19 cellular contexts compared by ENCODE assay signal in genomic region chr9:129629251-129629650, GRCh38. TPM values are rescaled to one million over a fixed set of nuclear protein-coding genes. Genes with fewer than 3 reads are reported as not detected.
A peak's percentile ranks its signal among the peaks of the same experiment; 100 is the strongest.
DNase-seq lines count a peak whose midpoint lies in the region; ATAC-seq, FAIRE-seq and TF ChIP-seq lines count a peak whose summit lies in the region.
"Had no signal": no experiment of that assay in that cellular context is flagged by ENCODE, and none has a peak within 500 bp of the region (broad histone marks: within the 10 kb centered on the region; RNA-seq: fewer than 3 reads in every experiment).

No MANE protein-coding gene starts in this region.

- intact Hi-C loops in activated CD8-positive, alpha-beta T cell treated with anti-CD3 and anti-CD28 coated beads for 36 hours (cut with micrococcal nuclease): no loop called here
- intact Hi-C loops in IMR-90 (cut with micrococcal nuclease): no loop called here

- in situ Hi-C loops in IMR-90 (cut with MboI; ENCODE audit: low sequenced_read_pairs): no loop called here

- H3K18ac ChIP-seq in IMR-90 (ENCODE audit: low read depth, low read length): no peak overlapping the region

- peak overlapping the region; percentile 69; the same call in 1 of the 2 replicates for H2AK5ac ChIP-seq in IMR-90 (ENCODE audit: low read depth, low read length)

- H3K4me2 ChIP-seq in IMR-90 (ENCODE audit: low read depth, low read length) (peak overlapping the region; percentile 21; the same call in 1 of the 2 replicates), skeletal muscle satellite cell (ENCODE audit: low read length) (peak overlapping the region; percentile 97)

- no peak overlapping the region for H2AK9ac ChIP-seq in IMR-90 (replicated peaks; ENCODE audit: low read depth, low read length, poor library complexity)

- FAIRE-seq in frontal cortex (lab: Jason Lieb, UNC): no peak

- H3K4me3 ChIP-seq in IMR-90 (ENCODE audit: insufficient read depth, low read depth, low read length): no peak overlapping the region
- peak overlapping the region; percentile 88 for H3K4me3 ChIP-seq in choroid plexus epithelial cell (ENCODE audit: low read depth, low read length)
- H3K4me3 ChIP-seq in skeletal muscle satellite cell (ENCODE audit: low read length): no peak overlapping the region
- H3K4me3 ChIP-seq: upper lobe of left lung had no signal

- peaks cover 59% of the 10 kb centered on the region for H3K4me1 Mint-ChIP-seq in activated CD8-positive, alpha-beta T cell treated with anti-CD3 and anti-CD28 coated beads for 36 hours (ENCODE audit: low read depth)
- peaks cover 57% of the 10 kb centered on the region for H3K4me1 Mint-ChIP-seq in activated CD8-positive, alpha-beta T cell treated with anti-CD3 and anti-CD28 coated beads, Interleukin-2, amount 10 ng/mL, durations not matched to agents 7 days and 5 days (ENCODE audit: low read depth)

- H3K9me3 Mint-ChIP-seq in activated CD8-positive, alpha-beta T cell treated with anti-CD3 and anti-CD28 coated beads for 36 hours: no peaks in the 10 kb centered on the region
- no peaks in the 10 kb centered on the region for H3K9me3 Mint-ChIP-seq in activated CD8-positive, alpha-beta T cell treated with anti-CD3 and anti-CD28 coated beads, Interleukin-2, amount 10 ng/mL, durations not matched to agents 7 days and 5 days (ENCODE audit: insufficient read depth)
- H3K9me3 Mint-ChIP-seq: stimulated activated memory B cell treated with anti-CD40 and anti-IgM and Interleukin-4, amounts not matched to agents 10 μg/mL and 1 μg/mL and 100 μg/mL, for 72 hours; T-cell; WTC11 had no signal

- H3K79me1 ChIP-seq in IMR-90 (ENCODE audit: low read depth in 1 of 2, low read length in 2 of 2): peaks cover 11 to 73% of the 10 kb centered on the region in 2 experiments; a peak in 3 of 4 replicates

- H3K9me1 ChIP-seq in IMR-90 (ENCODE audit: insufficient read depth, low read length): peaks cover 41% of the 10 kb centered on the region

- H3K36me3 ChIP-seq in IMR-90 (ENCODE audit: control insufficient read depth, insufficient read depth, low read length) (peaks cover 27% of the 10 kb centered on the region), skeletal muscle satellite cell (ENCODE audit: insufficient read depth, low read length) (peaks cover 27% of the 10 kb centered on the region)

- CTCF ChIA-PET in activated CD8-positive, alpha-beta T cell treated with anti-CD3 and anti-CD28 coated beads for 36 hours (lab: Charles Lee): interaction anchor here (1.0 to 2.5 kb wide), 3 partner anchors 12 to 491 kb away, joined by 3 to 7 read pairs (median 5); no protein-coding TSS in a partner anchor
- CTCF ChIA-PET in activated CD8-positive, alpha-beta T cell treated with anti-CD3 and anti-CD28 coated beads, Interleukin-2, amount 10 ng/mL, durations not matched to agents 7 days and 5 days (lab: Charles Lee): interaction anchor here (0.8 to 9.4 kb wide), 3 partner anchors 11 to 498 kb away, joined by 3 to 87 read pairs (median 75); partner anchors contain the start of gene ASB6
- CTCF ChIA-PET in IMR-90 (lab: Yijun Ruan, JAX): interaction anchor here (1.0 kb wide), 1 partner anchor 120 kb away, joined by 3 read pairs; no protein-coding TSS in a partner anchor

- no peak overlapping the region for H2BK15ac ChIP-seq in IMR-90 (ENCODE audit: low read depth, low read length)

- no peak overlapping the region for H4K91ac ChIP-seq in IMR-90 (ENCODE audit: insufficient read depth, low read depth, low read length)

- H3K23ac ChIP-seq in IMR-90 (ENCODE audit: low read depth, low read length): peak overlapping the region; percentile 41

- dilution Hi-C loops in IMR-90 (cut with HindIII; ENCODE audit: low sequenced_read_pairs, unreplicated experiment): no loop called here

- no peak for DNase-seq in activated CD8-positive, alpha-beta T cell treated with anti-CD3 and anti-CD28 coated beads for 36 hours
- DNase-seq in activated CD8-positive, alpha-beta T cell treated with anti-CD3 and anti-CD28 coated beads, Interleukin-2, amount 10 ng/mL, durations not matched to agents 7 days and 5 days: no peak
- DNase-seq in IMR-90 (no peak), choroid plexus epithelial cell (ENCODE audit: low read depth) (no peak), frontal cortex (ENCODE audit: low spot score in 2 of 2) (no peak)
- DNase-seq: ACHN; central memory CD4-positive, alpha-beta T cell; COR-L47; EL; NCI-H1105 treated with DMSO at 0.1 percent for 48 hours; posterior cingulate gyrus; T-cell; upper lobe of left lung had no signal

- peak overlapping the region; percentile 90 for H2BK120ac ChIP-seq in IMR-90 (ENCODE audit: low read depth, low read length)

- H3K36me3 Mint-ChIP-seq in activated CD8-positive, alpha-beta T cell treated with anti-CD3 and anti-CD28 coated beads for 36 hours (ENCODE audit: low read depth): peaks cover 44% of the 10 kb centered on the region
- H3K36me3 Mint-ChIP-seq in activated CD8-positive, alpha-beta T cell treated with anti-CD3 and anti-CD28 coated beads, Interleukin-2, amount 10 ng/mL, durations not matched to agents 7 days and 5 days (ENCODE audit: low read depth): peaks cover 32% of the 10 kb centered on the region

- no peak for ATAC-seq in activated CD8-positive, alpha-beta T cell treated with anti-CD3 and anti-CD28 coated beads for 36 hours
- no peak for ATAC-seq in activated CD8-positive, alpha-beta T cell treated with anti-CD3 and anti-CD28 coated beads, Interleukin-2, amount 10 ng/mL, durations not matched to agents 7 days and 5 days
- ATAC-seq in IMR-90 (ENCODE audit: low read depth): no peak
- ATAC-seq in HG03135 (IDR thresholded peaks at IDR 0.05; ENCODE audit: unreplicated experiment): no peak
- ATAC-seq in HG03045 (IDR thresholded peaks at IDR 0.05; ENCODE audit: unreplicated experiment): no peak
- ATAC-seq: stimulated activated memory B cell treated with anti-CD40 and anti-IgM and Interleukin-4, amounts not matched to agents 10 μg/mL and 1 μg/mL and 100 μg/mL, for 72 hours; T-cell; WTC11 had no signal

- no peak for TF ChIP-seq CTCF in activated CD8-positive, alpha-beta T cell treated with anti-CD3 and anti-CD28 coated beads for 36 hours (IDR thresholded peaks at IDR 0.05)
- no peak for TF ChIP-seq CTCF in IMR-90 (conservative IDR thresholded peaks at IDR 0.05; ENCODE audit: low read depth, low read length)
- TF ChIP-seq CTCF in choroid plexus epithelial cell (conservative IDR thresholded peaks at IDR 0.05; ENCODE audit: low read depth, low read length): no peak

- POLR2A ChIA-PET in activated CD8-positive, alpha-beta T cell treated with anti-CD3 and anti-CD28 coated beads for 36 hours (lab: Charles Lee): interaction anchor here (1.6 to 3.3 kb wide), 3 partner anchors 8 to 452 kb away, joined by 4 to 21 read pairs (median 8); partner anchors contain the start of gene ASB6
- POLR2A ChIA-PET in activated CD8-positive, alpha-beta T cell treated with anti-CD3 and anti-CD28 coated beads, Interleukin-2, amount 10 ng/mL, durations not matched to agents 7 days and 5 days (lab: Charles Lee): no interaction called here
- POLR2A ChIA-PET in IMR-90 (lab: Charles Lee; ENCODE audit: unreplicated experiment): no interaction called here

- no peak for TF ChIP-seq POLR2A in IMR-90 (IDR thresholded peaks at IDR 0.05; ENCODE audit: low read depth, low read length)

- no peak for TF ChIP-seq RAD21 in IMR-90 (IDR thresholded peaks at IDR 0.05; ENCODE audit: low read length)

- H3K27me3 Mint-ChIP-seq in activated CD8-positive, alpha-beta T cell treated with anti-CD3 and anti-CD28 coated beads for 36 hours: no peaks in the 10 kb centered on the region
- H3K27me3 Mint-ChIP-seq in activated CD8-positive, alpha-beta T cell treated with anti-CD3 and anti-CD28 coated beads, Interleukin-2, amount 10 ng/mL, durations not matched to agents 7 days and 5 days (ENCODE audit: low read depth): no peaks in the 10 kb centered on the region
- H3K27me3 Mint-ChIP-seq: stimulated activated memory B cell treated with anti-CD40 and anti-IgM and Interleukin-4, amounts not matched to agents 10 μg/mL and 1 μg/mL and 100 μg/mL, for 72 hours; T-cell had no signal

- H2AFZ ChIP-seq in IMR-90 (replicated peaks; ENCODE audit: low read length, poor library complexity): peak overlapping the region; percentile 45

- peak overlapping the region; percentile 61 for H3K27ac Mint-ChIP-seq in activated CD8-positive, alpha-beta T cell treated with anti-CD3 and anti-CD28 coated beads for 36 hours
- H3K27ac Mint-ChIP-seq in activated CD8-positive, alpha-beta T cell treated with anti-CD3 and anti-CD28 coated beads, Interleukin-2, amount 10 ng/mL, durations not matched to agents 7 days and 5 days: no peak overlapping the region
- H3K27ac Mint-ChIP-seq: stimulated activated memory B cell treated with anti-CD40 and anti-IgM and Interleukin-4, amounts not matched to agents 10 μg/mL and 1 μg/mL and 100 μg/mL, for 72 hours had no signal

- H4K5ac ChIP-seq in IMR-90 (ENCODE audit: low read depth, low read length): no peak overlapping the region

- H3K9me3 ChIP-seq in IMR-90 (ENCODE audit: control insufficient read depth, insufficient read depth, low read length): no peaks in the 10 kb centered on the region
- H3K9me3 ChIP-seq in skeletal muscle satellite cell (replicated peaks; ENCODE audit: low read length): no peaks in the 10 kb centered on the region
- H3K9me3 ChIP-seq: upper lobe of left lung had no signal

- H3K9ac ChIP-seq in IMR-90 (ENCODE audit: low read depth, low read length) (no peak overlapping the region), skeletal muscle satellite cell (ENCODE audit: low read depth, low read length) (no peak overlapping the region)

- no peak overlapping the region for H3K56ac ChIP-seq in IMR-90 (ENCODE audit: extremely low read depth, insufficient read depth, low read length)

- H3K4me1 ChIP-seq in IMR-90 (ENCODE audit: control insufficient read depth, insufficient read depth, low read length): peaks cover 40% of the 10 kb centered on the region
- H3K4me1 ChIP-seq in skeletal muscle satellite cell (ENCODE audit: control insufficient read depth, insufficient read depth, low read length): peaks cover 43% of the 10 kb centered on the region

- H3K4ac ChIP-seq in IMR-90 (ENCODE audit: low read depth, low read length): peak overlapping the region; percentile 80

- peak overlapping the region; percentile 26; the same call in 1 of the 2 replicates for H3K14ac ChIP-seq in IMR-90 (replicated peaks; ENCODE audit: low read depth, low read length)

- H3K27me3 ChIP-seq in IMR-90 (ENCODE audit: control insufficient read depth, insufficient read depth, low read length) (no peaks in the 10 kb centered on the region), skeletal muscle satellite cell (ENCODE audit: control insufficient read depth, insufficient read depth, low read length) (no peaks in the 10 kb centered on the region)
- H3K27me3 ChIP-seq: upper lobe of left lung had no signal

- no CpG with 5 or more reads among the region's 5 CpGs for WGBS in IMR-90 (ENCODE audit: extremely low coverage in 2 of 2, insufficient read length in 1 of 2), 2 experiments

- no peak overlapping the region for H2BK20ac ChIP-seq in IMR-90 (ENCODE audit: low read depth, low read length)

- no TSS peak for BruUV-seq in IMR-90 (replicated peaks; lab: Mats Ljungman, UMichigan)

- H3K27ac ChIP-seq in IMR-90 (ENCODE audit: insufficient read depth, low read length): peak overlapping the region; percentile 78; the same call in 1 of the 2 replicates
- H3K27ac ChIP-seq: upper lobe of left lung had no signal

- H3K4me3 Mint-ChIP-seq in activated CD8-positive, alpha-beta T cell treated with anti-CD3 and anti-CD28 coated beads for 36 hours: no peak overlapping the region
- no peak overlapping the region for H3K4me3 Mint-ChIP-seq in activated CD8-positive, alpha-beta T cell treated with anti-CD3 and anti-CD28 coated beads, Interleukin-2, amount 10 ng/mL, durations not matched to agents 7 days and 5 days
- H3K4me3 Mint-ChIP-seq: stimulated activated memory B cell treated with anti-CD40 and anti-IgM and Interleukin-4, amounts not matched to agents 10 μg/mL and 1 μg/mL and 100 μg/mL, for 72 hours; WTC11 had no signal

- peak overlapping the region in 1 of 2 experiments; percentile 63; a peak in 1 of 4 replicates for H4K8ac ChIP-seq in IMR-90 (ENCODE audit: low read depth in 2 of 2, low read length in 2 of 2)

- H2BK5ac ChIP-seq in IMR-90 (ENCODE audit: low read depth, low read length, poor library complexity, severe bottlenecking): peak overlapping the region; percentile 38

- H4K20me1 ChIP-seq in IMR-90 (ENCODE audit: insufficient read depth, low read length): peaks cover 76% of the 10 kb centered on the region

RNA-seq across cellular contexts. Expression of gene NTMT1, which starts 3.3 kb away (rescaled TPM):
- 10 to 100 TPM; 69.5 to 74.4 TPM for total RNA-seq in activated CD8-positive, alpha-beta T cell treated with anti-CD3 and anti-CD28 coated beads for 36 hours
- total RNA-seq in activated CD8-positive, alpha-beta T cell treated with anti-CD3 and anti-CD28 coated beads, Interleukin-2, amount 10 ng/mL, durations not matched to agents 7 days and 5 days: 10 to 100 TPM; 36.2 to 39.2 TPM
- total RNA-seq in IMR-90 (2012; rRNA removed): 67.8 and 68.1 TPM in 2 replicates
- polyA plus RNA-seq in IMR-90 (2012; rRNA removed): 88.1 and 108 TPM in 2 replicates
- polyA plus RNA-seq in IMR-90 (2012; cell fraction: cytosol; rRNA removed): 57.5 and 92.6 TPM in 2 replicates
- 56.2 and 66.4 TPM in 2 replicates for polyA plus RNA-seq in IMR-90 (2012; cell fraction: nucleus; rRNA removed; ENCODE audit: low replicate concordance)
- 26.4 and 41.9 TPM in 2 replicates for total RNA-seq in skeletal muscle satellite cell (2012; rRNA removed)
- total RNA-seq in frontal cortex: 11.4 TPM

RNA-seq across cellular contexts. Expression of gene C9orf50, which starts 8.3 kb away (rescaled TPM):
- not detected for total RNA-seq in activated CD8-positive, alpha-beta T cell treated with anti-CD3 and anti-CD28 coated beads for 36 hours
- not detected for total RNA-seq in activated CD8-positive, alpha-beta T cell treated with anti-CD3 and anti-CD28 coated beads, Interleukin-2, amount 10 ng/mL, durations not matched to agents 7 days and 5 days
- total RNA-seq in IMR-90 (2012; rRNA removed) (not detected in 2 replicates), frontal cortex (not detected)
- 0.09 and 0.20 TPM in 2 replicates for polyA plus RNA-seq in IMR-90 (2012; rRNA removed)
- 0.06 and 0.19 TPM in 2 replicates for polyA plus RNA-seq in IMR-90 (2012; cell fraction: cytosol; rRNA removed)
- 0.42 and 0.54 TPM in 2 replicates for polyA plus RNA-seq in IMR-90 (2012; cell fraction: nucleus; rRNA removed; ENCODE audit: low replicate concordance)
- not detected in 2 replicates for total RNA-seq in skeletal muscle satellite cell (2012; rRNA removed)
- total RNA-seq: fibroblast of villous mesenchyme, T-cell, upper lobe of left lung had no signal

RNA-seq across cellular contexts. Expression of gene ASB6, which starts 12.7 kb away (rescaled TPM):
- 10 to 100 TPM; 16.6 TPM for total RNA-seq in activated CD8-positive, alpha-beta T cell treated with anti-CD3 and anti-CD28 coated beads for 36 hours
- total RNA-seq in activated CD8-positive, alpha-beta T cell treated with anti-CD3 and anti-CD28 coated beads, Interleukin-2, amount 10 ng/mL, durations not matched to agents 7 days and 5 days: 10 to 100 TPM; 25.4 to 27.7 TPM
- total RNA-seq in IMR-90 (2012; rRNA removed) (9.4 and 9.7 TPM in 2 replicates), frontal cortex (10.6 TPM)
- polyA plus RNA-seq in IMR-90 (2012; rRNA removed): 28.9 and 31.4 TPM in 2 replicates
- polyA plus RNA-seq in IMR-90 (2012; cell fraction: cytosol; rRNA removed): 22.2 and 27.8 TPM in 2 replicates
- polyA plus RNA-seq in IMR-90 (2012; cell fraction: nucleus; rRNA removed; ENCODE audit: low replicate concordance): 42.0 and 79.1 TPM in 2 replicates
- 17.7 and 19.0 TPM in 2 replicates for total RNA-seq in skeletal muscle satellite cell (2012; rRNA removed)

RNA-seq across cellular contexts. Expression of gene PRRX2, which starts 36.2 kb away (rescaled TPM):
- total RNA-seq in activated CD8-positive, alpha-beta T cell treated with anti-CD3 and anti-CD28 coated beads for 36 hours: 1 to 10 TPM in 1 of 2 experiments, under 1 TPM in 1; 0.85 to 1.2 TPM
- total RNA-seq in activated CD8-positive, alpha-beta T cell treated with anti-CD3 and anti-CD28 coated beads, Interleukin-2, amount 10 ng/mL, durations not matched to agents 7 days and 5 days: under 1 TPM in 1 of 2 experiments, not detected in 1; 0.21 TPM
- total RNA-seq in IMR-90 (2012; rRNA removed): 12.7 and 13.1 TPM in 2 replicates
- polyA plus RNA-seq in IMR-90 (2012; rRNA removed): 35.5 and 45.9 TPM in 2 replicates
- 19.5 and 46.6 TPM in 2 replicates for polyA plus RNA-seq in IMR-90 (2012; cell fraction: cytosol; rRNA removed)
- 10.2 and 29.0 TPM in 2 replicates for polyA plus RNA-seq in IMR-90 (2012; cell fraction: nucleus; rRNA removed; ENCODE audit: low replicate concordance)
- 4.6 and 5.5 TPM in 2 replicates for total RNA-seq in skeletal muscle satellite cell (2012; rRNA removed)
- total RNA-seq in frontal cortex: not detected
